4 cellular contexts compared by ENCODE assay signal in genomic region chr1:2684878-2685277, GRCh38. TPM values are rescaled to one million over a fixed set of nuclear protein-coding genes. Genes with fewer than 3 reads are reported as not detected.
"Had no signal": no experiment of that assay in that cellular context is flagged by ENCODE, and none has a peak within 500 bp of the region (broad histone marks: within the 10 kb centered on the region; RNA-seq: fewer than 3 reads in every experiment).

No MANE protein-coding gene starts in this region.

RNA-seq across cellular contexts. Expression of gene MMEL1, which starts 52.1 kb away (rescaled TPM):
- total RNA-seq: osteocyte, right atrium auricular region, thoracic aorta had no signal
- polyA plus RNA-seq: keratinocyte had no signal
